Comparison of ENCODE assay signal across 34 cellular contexts in genomic region chr3:146679191-146679590, GRCh38.
"Had no signal": no experiment of that assay in that cellular context is flagged by ENCODE, and none has a peak within 500 bp of the region (broad histone marks: within the 10 kb centered on the region; RNA-seq: fewer than 3 reads in every experiment).

No MANE protein-coding gene starts in this region.

- H3K4me3 ChIP-seq: adrenal gland, ascending aorta, body of pancreas, breast epithelium, cardiac muscle cell had no signal

- H3K27ac ChIP-seq: adrenal gland, ascending aorta, body of pancreas, brain microvascular endothelial cell, breast epithelium, cardiac muscle cell had no signal

- DNase-seq: activated effector memory CD4-positive, alpha-beta T cell treated with anti-CD3 and anti-CD28 coated beads, Interleukin-2, amount 50 U/mL, for 16 hours; activated effector memory CD4-positive, alpha-beta T cell treated with Interleukin-2 at 50 U/mL for 16 hours; activated gamma-delta T cell; activated gamma-delta T cell treated with Interleukin-2 at 50 U/mL for 16 hours; activated naive CD4-positive, alpha-beta T cell; activated naive CD4-positive, alpha-beta T cell treated with anti-CD3 and anti-CD28 coated beads for 36 hours; activated naive CD4-positive, alpha-beta T cell treated with anti-CD3 and anti-CD28 coated beads, Interleukin-2, amount 10 ng/mL, durations not matched to agents 7 days and 5 days; activated naive CD4-positive, alpha-beta T cell treated with anti-CD3 and anti-CD28 coated beads, Interleukin-2, amount 50 U/mL, for 16 hours; activated naive CD4-positive, alpha-beta T cell treated with Interleukin-2 at 50 U/mL for 16 hours; activated naive CD8-positive, alpha-beta T cell treated with anti-CD3 and anti-CD28 coated beads for 36 hours; activated naive CD8-positive, alpha-beta T cell treated with anti-CD3 and anti-CD28 coated beads, Interleukin-2, amount 10 ng/mL, durations not matched to agents 7 days and 5 days; activated naive CD8-positive, alpha-beta T cell treated with anti-CD3 and anti-CD28 coated beads, Interleukin-2, amount 50 U/mL, for 24 hours; activated T-cell treated with anti-CD3 and anti-CD28 coated beads, Interleukin-2, amount 50 U/mL, for 1 hour; activated T-cell treated with anti-CD3 and anti-CD28 coated beads, Interleukin-2, amount 50 U/mL, for 24 hours; activated T-cell treated with anti-CD3 and anti-CD28 coated beads, Interleukin-2, amount 50 U/mL, for 4 hours; activated T-cell treated with anti-CD3 and anti-CD28 coated beads, Interleukin-2, amount 50 U/mL, for 48 hours; activated T-cell treated with anti-CD3 and anti-CD28 coated beads, Interleukin-2, amount 50 U/mL, for 72 hours; adrenal gland; amniotic stem cell; amygdala; anterior cingulate cortex; aorta; body of pancreas; brain microvascular endothelial cell; caudate nucleus; central memory CD4-positive, alpha-beta T cell; cerebellar nuclear complex had no signal

- H3K4me1 ChIP-seq: adrenal gland, ascending aorta, body of pancreas, breast epithelium had no signal

- ATAC-seq: activated naive CD4-positive, alpha-beta T cell treated with anti-CD3 and anti-CD28 coated beads, Interleukin-2, amount 50 U/mL, for 72 hours; activated naive CD8-positive, alpha-beta T cell treated with anti-CD3 and anti-CD28 coated beads, Interleukin-2, amount 50 U/mL, for 24 hours; activated T-cell treated with anti-CD3 and anti-CD28 coated beads, Interleukin-2, amount 50 U/mL, for 4 hours; activated T-cell treated with anti-CD3 and anti-CD28 coated beads, Interleukin-2, amount 50 U/mL, for 72 hours; activated T-helper 17 cell treated with anti-CD3 and anti-CD28 coated beads, Interleukin-2, amount 50 U/mL, for 72 hours; body of pancreas had no signal

- H3K27me3 ChIP-seq: adrenal gland, ascending aorta, body of pancreas, brain microvascular endothelial cell, breast epithelium, cardiac muscle cell had no signal

- FAIRE-seq: astrocyte, bronchial epithelial cell had no signal

- H3K9me3 ChIP-seq: adrenal gland, ascending aorta, body of pancreas, breast epithelium had no signal
